ENCODE assay signal across 1 cellular context in the genomic region with DNA sequence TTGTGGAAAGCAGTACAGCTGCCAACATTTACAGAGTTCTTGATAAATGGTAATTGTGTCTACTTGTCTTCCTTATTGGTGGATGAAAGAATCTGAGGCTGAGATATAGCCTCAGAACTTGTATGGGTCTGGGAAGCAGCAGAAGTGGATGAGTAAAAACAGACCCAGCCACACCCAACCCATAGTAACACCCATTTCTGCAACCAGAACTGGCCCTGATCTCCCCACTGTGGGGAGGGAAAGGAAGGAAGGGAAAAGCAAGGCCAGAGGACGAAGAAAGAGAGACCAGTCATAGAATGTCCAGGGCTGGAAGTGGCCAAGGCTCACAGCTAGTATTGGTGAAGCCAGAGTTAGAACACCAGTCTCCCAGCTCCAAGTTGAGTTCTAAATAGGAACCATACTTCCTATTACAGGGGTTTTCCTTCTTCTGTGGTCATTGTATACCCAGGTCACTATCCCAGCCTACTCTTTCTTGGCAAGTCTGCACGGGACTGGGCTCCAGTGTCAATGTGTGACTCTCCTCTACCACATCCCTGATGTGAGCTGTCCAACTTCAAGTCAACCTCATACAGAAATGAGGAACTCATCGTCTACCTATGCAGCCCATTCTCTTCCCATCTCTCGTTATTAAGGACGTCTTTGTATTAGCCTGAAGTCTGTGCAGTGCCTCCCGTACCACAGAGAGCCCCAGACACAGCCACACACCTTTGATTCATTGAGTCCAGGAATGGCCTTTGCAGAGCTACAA.
TF ChIP-seq lines count a peak whose summit lies in the region.

No MANE protein-coding gene starts in this region.

TF ChIP-seq in GM12878, 131 proteins besides CTCF, POLR2A, EP300 and RAD21:
- 0 out of 2 replicates have a peak, but pooled peaks have one; percentile 24 for TF ChIP-seq EED (IDR thresholded peaks at IDR 0.05; ENCODE audit: low read depth)
- TF ChIP-seq BHLHE40 (IDR thresholded peaks at IDR 0.05; ENCODE audit: borderline replicate concordance in 1 of 2, low read depth in 2 of 2, low read length in 1 of 2): peak in 1 of 2 experiments; percentile 41; a peak in 1 of 4 replicates
- TF ChIP-seq YBX1 (IDR thresholded peaks at IDR 0.05): no peak
- peak; percentile 74 for TF ChIP-seq SPI1 (IDR thresholded peaks at IDR 0.05; ENCODE audit: borderline replicate concordance, insufficient read depth, low read depth, low read length)
- TF ChIP-seq, protein P1, sequence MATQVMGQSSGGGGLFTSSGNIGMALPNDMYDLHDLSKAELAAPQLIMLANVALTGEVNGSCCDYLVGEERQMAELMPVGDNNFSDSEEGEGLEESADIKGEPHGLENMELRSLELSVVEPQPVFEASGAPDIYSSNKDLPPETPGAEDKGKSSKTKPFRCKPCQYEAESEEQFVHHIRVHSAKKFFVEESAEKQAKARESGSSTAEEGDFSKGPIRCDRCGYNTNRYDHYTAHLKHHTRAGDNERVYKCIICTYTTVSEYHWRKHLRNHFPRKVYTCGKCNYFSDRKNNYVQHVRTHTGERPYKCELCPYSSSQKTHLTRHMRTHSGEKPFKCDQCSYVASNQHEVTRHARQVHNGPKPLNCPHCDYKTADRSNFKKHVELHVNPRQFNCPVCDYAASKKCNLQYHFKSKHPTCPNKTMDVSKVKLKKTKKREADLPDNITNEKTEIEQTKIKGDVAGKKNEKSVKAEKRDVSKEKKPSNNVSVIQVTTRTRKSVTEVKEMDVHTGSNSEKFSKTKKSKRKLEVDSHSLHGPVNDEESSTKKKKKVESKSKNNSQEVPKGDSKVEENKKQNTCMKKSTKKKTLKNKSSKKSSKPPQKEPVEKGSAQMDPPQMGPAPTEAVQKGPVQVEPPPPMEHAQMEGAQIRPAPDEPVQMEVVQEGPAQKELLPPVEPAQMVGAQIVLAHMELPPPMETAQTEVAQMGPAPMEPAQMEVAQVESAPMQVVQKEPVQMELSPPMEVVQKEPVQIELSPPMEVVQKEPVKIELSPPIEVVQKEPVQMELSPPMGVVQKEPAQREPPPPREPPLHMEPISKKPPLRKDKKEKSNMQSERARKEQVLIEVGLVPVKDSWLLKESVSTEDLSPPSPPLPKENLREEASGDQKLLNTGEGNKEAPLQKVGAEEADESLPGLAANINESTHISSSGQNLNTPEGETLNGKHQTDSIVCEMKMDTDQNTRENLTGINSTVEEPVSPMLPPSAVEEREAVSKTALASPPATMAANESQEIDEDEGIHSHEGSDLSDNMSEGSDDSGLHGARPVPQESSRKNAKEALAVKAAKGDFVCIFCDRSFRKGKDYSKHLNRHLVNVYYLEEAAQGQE (IDR thresholded peaks at IDR 0.05; ENCODE audit: low read depth, low read length): peak; percentile 55; the same call in 1 of the 2 replicates
